ENCODE assay signal across 28 cellular contexts in the genomic region with DNA sequence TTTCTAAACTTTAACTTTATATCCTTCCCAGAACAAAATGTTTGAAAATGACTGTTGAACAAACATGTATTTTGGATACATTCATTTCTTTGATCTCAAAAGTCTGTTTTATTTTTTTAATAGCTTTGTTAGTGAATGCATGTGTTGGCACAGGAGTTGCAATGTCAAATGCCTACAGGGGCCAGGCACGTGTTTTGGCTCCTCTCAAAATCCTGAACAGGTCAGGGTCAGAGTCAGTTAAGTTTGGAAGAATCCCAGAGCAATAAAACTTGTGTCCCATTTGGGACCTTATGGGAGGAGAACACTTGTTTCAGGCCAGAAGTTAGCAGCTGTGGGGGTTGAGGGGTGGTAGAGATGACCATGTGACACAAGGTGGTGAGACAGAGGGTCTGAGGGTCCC. TPM values are rescaled to one million over a fixed set of nuclear protein-coding genes. Genes with fewer than 3 reads are reported as not detected.
"Had no signal": no experiment of that assay in that cellular context is flagged by ENCODE, and none has a peak within 500 bp of the region (broad histone marks: within the 10 kb centered on the region; RNA-seq: fewer than 3 reads in every experiment).

No MANE protein-coding gene starts in this region.

- H3K4me3 Mint-ChIP-seq: activated CD4-positive, alpha-beta memory T cell treated with anti-CD3 and anti-CD28 coated beads, Interleukin-2, amount 10 ng/mL, durations not matched to agents 7 days and 5 days; activated CD4-positive, alpha-beta T cell treated with anti-CD3 and anti-CD28 coated beads, Interleukin-2, amount 10 ng/mL, durations not matched to agents 7 days and 5 days; activated naive CD4-positive, alpha-beta T cell treated with anti-CD3 and anti-CD28 coated beads, Interleukin-2, amount 10 ng/mL, durations not matched to agents 7 days and 5 days; activated naive CD8-positive, alpha-beta T cell treated with anti-CD3 and anti-CD28 coated beads, Interleukin-2, amount 10 ng/mL, durations not matched to agents 7 days and 5 days; activated T-cell treated with anti-CD3 and anti-CD28 coated beads, Interleukin-2, amount 50 U/mL, for 24 hours; activated T-cell treated with anti-CD3 and anti-CD28 coated beads, Interleukin-2, amount 50 U/mL, for 72 hours; brain; WTC11 had no signal

- H3K4me1 Mint-ChIP-seq: activated CD4-positive, alpha-beta memory T cell treated with anti-CD3 and anti-CD28 coated beads, Interleukin-2, amount 10 ng/mL, durations not matched to agents 7 days and 5 days; activated CD4-positive, alpha-beta T cell treated with anti-CD3 and anti-CD28 coated beads, Interleukin-2, amount 10 ng/mL, durations not matched to agents 7 days and 5 days; activated naive CD4-positive, alpha-beta T cell treated with anti-CD3 and anti-CD28 coated beads, Interleukin-2, amount 10 ng/mL, durations not matched to agents 7 days and 5 days; activated naive CD8-positive, alpha-beta T cell treated with anti-CD3 and anti-CD28 coated beads, Interleukin-2, amount 10 ng/mL, durations not matched to agents 7 days and 5 days; WTC11 had no signal

- H3K27me3 Mint-ChIP-seq: brain had no signal

- H3K27ac Mint-ChIP-seq: activated CD4-positive, alpha-beta memory T cell treated with anti-CD3 and anti-CD28 coated beads, Interleukin-2, amount 10 ng/mL, durations not matched to agents 7 days and 5 days; activated CD4-positive, alpha-beta T cell treated with anti-CD3 and anti-CD28 coated beads, Interleukin-2, amount 10 ng/mL, durations not matched to agents 7 days and 5 days; activated naive CD4-positive, alpha-beta T cell treated with anti-CD3 and anti-CD28 coated beads, Interleukin-2, amount 10 ng/mL, durations not matched to agents 7 days and 5 days; activated naive CD4-positive, alpha-beta T cell treated with anti-CD3 and anti-CD28 coated beads, Interleukin-2, amount 50 U/mL, for 72 hours; activated naive CD8-positive, alpha-beta T cell treated with anti-CD3 and anti-CD28 coated beads, Interleukin-2, amount 10 ng/mL, durations not matched to agents 7 days and 5 days; activated T-cell treated with anti-CD3 and anti-CD28 coated beads, Interleukin-2, amount 50 U/mL, for 24 hours; activated T-cell treated with anti-CD3 and anti-CD28 coated beads, Interleukin-2, amount 50 U/mL, for 72 hours; brain; WTC11 had no signal

- H3K4me3 ChIP-seq: ascending aorta, breast epithelium, cardiac muscle cell, colonic mucosa, esophagus squamous epithelium had no signal

- H3K27me3 ChIP-seq: ascending aorta, breast epithelium, cardiac muscle cell, colonic mucosa, esophagus squamous epithelium had no signal

- H3K4me1 ChIP-seq: breast epithelium, colonic mucosa, esophagus squamous epithelium had no signal

- ATAC-seq: activated naive CD4-positive, alpha-beta T cell treated with anti-CD3 and anti-CD28 coated beads, Interleukin-2, amount 50 U/mL, for 72 hours; activated T-cell treated with anti-CD3 and anti-CD28 coated beads, Interleukin-2, amount 50 U/mL, for 72 hours; WTC11 had no signal

- H3K36me3 ChIP-seq: breast epithelium, cardiac muscle cell, colonic mucosa had no signal

- H3K27ac ChIP-seq: ascending aorta, breast epithelium, cardiac muscle cell, colonic mucosa, esophagus squamous epithelium had no signal

- H3K9me3 Mint-ChIP-seq: activated CD4-positive, alpha-beta memory T cell treated with anti-CD3 and anti-CD28 coated beads, Interleukin-2, amount 10 ng/mL, durations not matched to agents 7 days and 5 days; activated CD4-positive, alpha-beta T cell treated with anti-CD3 and anti-CD28 coated beads, Interleukin-2, amount 10 ng/mL, durations not matched to agents 7 days and 5 days; activated naive CD4-positive, alpha-beta T cell treated with anti-CD3 and anti-CD28 coated beads, Interleukin-2, amount 10 ng/mL, durations not matched to agents 7 days and 5 days had no signal

- DNase-seq: activated CD4-positive, alpha-beta memory T cell treated with anti-CD3 and anti-CD28 coated beads, Interleukin-2, amount 10 ng/mL, durations not matched to agents 7 days and 5 days; activated CD4-positive, alpha-beta T cell treated with anti-CD3 and anti-CD28 coated beads for 1 hour; activated CD4-positive, alpha-beta T cell treated with anti-CD3 and anti-CD28 coated beads for 4 hours; activated CD4-positive, alpha-beta T cell treated with anti-CD3 and anti-CD28 coated beads, Interleukin-2, amount 10 ng/mL, durations not matched to agents 7 days and 5 days; activated CD4-positive, alpha-beta T cell treated with anti-CD3 and anti-CD28 coated beads, Interleukin-2, amount 50 U/mL, for 4 hours; activated CD8-positive, alpha-beta memory T cell treated with anti-CD3 and anti-CD28 coated beads, Interleukin-2, amount 50 U/mL, for 48 hours; activated gamma-delta T cell; activated naive CD4-positive, alpha-beta T cell; activated naive CD4-positive, alpha-beta T cell treated with anti-CD3 and anti-CD28 coated beads, Interleukin-2, amount 10 ng/mL, durations not matched to agents 7 days and 5 days; activated naive CD8-positive, alpha-beta T cell treated with anti-CD3 and anti-CD28 coated beads, Interleukin-2, amount 10 ng/mL, durations not matched to agents 7 days and 5 days; activated T-cell treated with anti-CD3 and anti-CD28 coated beads for 4 hours; activated T-cell treated with anti-CD3 and anti-CD28 coated beads, Interleukin-2, amount 50 U/mL, for 24 hours; activated T-cell treated with anti-CD3 and anti-CD28 coated beads, Interleukin-2, amount 50 U/mL, for 72 hours; central memory CD4-positive, alpha-beta T cell; cerebellar nuclear complex; colonic mucosa; effector CD8-positive, alpha-beta T cell; esophagus squamous epithelium; foreskin melanocyte; glutamatergic neuron; T-helper 2 cell had no signal

- H3K9me3 ChIP-seq: ascending aorta, colonic mucosa, esophagus squamous epithelium had no signal

- H3K36me3 Mint-ChIP-seq: activated naive CD4-positive, alpha-beta T cell treated with anti-CD3 and anti-CD28 coated beads, Interleukin-2, amount 10 ng/mL, durations not matched to agents 7 days and 5 days; activated naive CD8-positive, alpha-beta T cell treated with anti-CD3 and anti-CD28 coated beads, Interleukin-2, amount 10 ng/mL, durations not matched to agents 7 days and 5 days had no signal

RNA-seq across cellular contexts. Expression of a gene that starts 29.0 kb away (rescaled TPM):
- total RNA-seq: activated CD4-positive, alpha-beta memory T cell treated with anti-CD3 and anti-CD28 coated beads, Interleukin-2, amount 10 ng/mL, durations not matched to agents 7 days and 5 days; activated CD4-positive, alpha-beta T cell treated with anti-CD3 and anti-CD28 coated beads, Interleukin-2, amount 10 ng/mL, durations not matched to agents 7 days and 5 days; ascending aorta; T-helper 1 cell treated with Interleukin-12 subunit alpha and Interleukin-12 subunit beta and Interleukin-4 antibody, amounts not matched to agents 30 ng/mL and 1 ng/mL, for 36 hours had no signal
- polyA plus RNA-seq: cardiac muscle cell had no signal

RNA-seq across cellular contexts. Expression of a gene that starts 34.7 kb away (rescaled TPM):
- total RNA-seq: activated CD4-positive, alpha-beta memory T cell treated with anti-CD3 and anti-CD28 coated beads, Interleukin-2, amount 10 ng/mL, durations not matched to agents 7 days and 5 days; activated CD4-positive, alpha-beta T cell treated with anti-CD3 and anti-CD28 coated beads, Interleukin-2, amount 10 ng/mL, durations not matched to agents 7 days and 5 days; activated naive CD8-positive, alpha-beta T cell treated with anti-CD3 and anti-CD28 coated beads, Interleukin-2, amount 10 ng/mL, durations not matched to agents 7 days and 5 days; T-helper 1 cell treated with Interleukin-12 subunit alpha and Interleukin-12 subunit beta and Interleukin-4 antibody, amounts not matched to agents 30 ng/mL and 1 ng/mL, for 36 hours had no signal
